ENCODE assay signal across 30 cellular contexts in the genomic region with DNA sequence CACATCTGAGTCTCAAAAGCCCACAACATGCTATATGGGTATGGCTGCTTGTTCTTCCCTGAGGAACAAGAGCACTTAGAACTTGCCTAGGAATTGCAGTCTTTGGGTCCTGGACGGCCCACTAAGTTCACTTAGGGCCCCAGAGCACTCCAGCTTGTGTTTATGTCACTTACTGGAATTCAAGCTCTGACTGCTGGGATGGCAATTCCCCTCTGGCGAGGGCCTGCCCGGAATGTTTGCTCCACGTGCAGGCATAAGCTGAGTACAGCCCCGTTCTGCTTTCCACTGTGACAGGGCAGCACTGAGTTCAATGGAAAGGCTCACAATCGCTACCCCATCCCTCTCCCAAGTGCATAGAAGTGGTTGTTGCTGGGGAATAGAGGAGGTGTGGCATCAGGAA. TPM values are rescaled to one million over a fixed set of nuclear protein-coding genes. Genes with fewer than 3 reads are reported as not detected.
"Had no signal": no experiment of that assay in that cellular context is flagged by ENCODE, and none has a peak within 500 bp of the region (broad histone marks: within the 10 kb centered on the region; RNA-seq: fewer than 3 reads in every experiment).

No MANE protein-coding gene starts in this region.

- H3K9me3 ChIP-seq: breast epithelium, esophagus squamous epithelium, heart right ventricle, left ventricle myocardium inferior, neutrophil, pancreas, prostate gland, stomach, tibial artery had no signal

- DNase-seq: activated CD4-positive, alpha-beta memory T cell treated with anti-CD3 and anti-CD28 coated beads for 36 hours; activated CD4-positive, alpha-beta T cell treated with anti-CD3 and anti-CD28 coated beads, Interleukin-2, amount 10 ng/mL, durations not matched to agents 24 days and 14 days; activated naive CD4-positive, alpha-beta T cell; activated T-cell treated with anti-CD3 and anti-CD28 coated beads, Interleukin-2, amount 50 U/mL, for 48 hours; central memory CD4-positive, alpha-beta T cell; esophagus squamous epithelium; foreskin melanocyte; heart right ventricle; kidney glomerular epithelial cell; left ventricle myocardium inferior; pancreas; retina; stimulated activated CD4-positive, alpha-beta T cell treated with anti-CD3 and anti-CD28 coated beads, Interleukin-15, amount 100 ng/mL, for 24 hours; stimulated activated CD4-positive, alpha-beta T cell treated with anti-CD3 and anti-CD28 coated beads, Interleukin-2, amount 100 ng/mL, for 24 hours; stimulated activated naive B cell treated with anti-CD40 and anti-IgM and Interleukin-4, amounts not matched to agents 10 μg/mL and 1 μg/mL and 100 μg/mL, for 72 hours; stomach; T-helper 17 cell; T1000; tibial artery; WERI-Rb-1 had no signal

- FAIRE-seq: pancreas had no signal

- H3K27ac ChIP-seq: breast epithelium, epithelial cell of prostate, esophagus squamous epithelium, heart right ventricle, left ventricle myocardium inferior, neutrophil, pancreas, prostate gland, stomach, tibial artery, WERI-Rb-1 had no signal

- H3K4me3 ChIP-seq: breast epithelium, esophagus squamous epithelium, heart right ventricle, left ventricle myocardium inferior, pancreas, prostate gland, stomach, tibial artery had no signal

- ATAC-seq: activated CD4-positive, CD25-positive, alpha-beta regulatory T cell treated with anti-CD3 and anti-CD28 coated beads, Interleukin-2, amount 50 U/mL, for 24 hours; activated naive CD4-positive, alpha-beta T cell treated with anti-CD3 and anti-CD28 coated beads, Interleukin-2, amount 50 U/mL, for 72 hours; heart right ventricle; pancreas; stimulated activated naive B cell treated with anti-CD40 and anti-IgM and Interleukin-4, amounts not matched to agents 10 μg/mL and 1 μg/mL and 100 μg/mL, for 72 hours; T-helper 17 cell had no signal

- H3K4me1 ChIP-seq: breast epithelium, heart right ventricle, left ventricle myocardium inferior, prostate gland, stomach had no signal

- H3K36me3 ChIP-seq: breast epithelium, esophagus squamous epithelium, heart right ventricle, left ventricle myocardium inferior, neutrophil, pancreas, prostate gland, stomach, tibial artery, WERI-Rb-1 had no signal

- H3K27me3 ChIP-seq: breast epithelium, esophagus squamous epithelium, neutrophil, pancreas, stomach had no signal

RNA-seq across cellular contexts. Expression of a gene that starts 25.9 kb away (rescaled TPM):
- total RNA-seq: activated CD4-positive, alpha-beta memory T cell treated with anti-CD3 and anti-CD28 coated beads for 36 hours; activated CD4-positive, alpha-beta T cell treated with anti-CD3 and anti-CD28 coated beads, Interleukin-2, amount 10 ng/mL, durations not matched to agents 24 days and 14 days; activated CD8-positive, alpha-beta memory T cell treated with anti-CD3 and anti-CD28 coated beads for 36 hours; activated naive CD4-positive, alpha-beta T cell treated with anti-CD3 and anti-CD28 coated beads, Interleukin-2, amount 50 U/mL, for 72 hours; activated T-helper 2 cell treated with anti-CD3 and anti-CD28 coated beads, Interferon-gamma antibody, Interleukin-2, Interleukin-4, amounts not matched to agents 10 μg/mL and 5 μg/mL and 100 μg/mL, durations not matched to agents 14 hours and 24 hours and 36 hours; glomerular endothelial cell; left ventricle myocardium inferior; lung microvascular endothelial cell had no signal
- polyA plus RNA-seq: heart right ventricle had no signal
